In the genomic region with DNA sequence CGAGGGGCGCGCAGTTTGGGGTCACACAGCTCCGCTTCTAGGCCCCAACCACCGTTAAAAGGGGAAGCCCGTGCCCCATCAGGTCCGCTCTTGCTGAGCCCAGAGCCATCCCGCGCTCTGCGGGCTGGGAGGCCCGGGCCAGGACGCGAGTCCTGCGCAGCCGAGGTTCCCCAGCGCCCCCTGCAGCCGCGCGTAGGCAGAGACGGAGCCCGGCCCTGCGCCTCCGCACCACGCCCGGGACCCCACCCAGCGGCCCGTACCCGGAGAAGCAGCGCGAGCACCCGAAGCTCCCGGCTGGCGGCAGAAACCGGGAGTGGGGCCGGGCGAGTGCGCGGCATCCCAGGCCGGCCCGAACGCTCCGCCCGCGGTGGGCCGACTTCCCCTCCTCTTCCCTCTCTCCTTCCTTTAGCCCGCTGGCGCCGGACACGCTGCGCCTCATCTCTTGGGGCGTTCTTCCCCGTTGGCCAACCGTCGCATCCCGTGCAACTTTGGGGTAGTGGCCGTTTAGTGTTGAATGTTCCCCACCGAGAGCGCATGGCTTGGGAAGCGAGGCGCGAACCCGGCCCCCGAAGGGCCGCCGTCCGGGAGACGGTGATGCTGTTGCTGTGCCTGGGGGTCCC, we compare ENCODE assay signal across 2 cellular contexts.
TF ChIP-seq lines count a peak whose summit lies in the region.

A gene (plus strand): TSS at position 266 of the 620 bp plus-strand sequence. CDS start 269 bp downstream, at position 535.

TF ChIP-seq in IMR-90, 13 proteins besides CTCF, POLR2A, EP300 and RAD21:
- TF ChIP-seq MAFK (IDR thresholded peaks at IDR 0.05; ENCODE audit: low read depth, low read length) = no peak
- no peak; the same call in 1 of the 2 replicates for TF ChIP-seq CHD1 (IDR thresholded peaks at IDR 0.05; ENCODE audit: low read depth, low read length)
- peak; percentile 61; the same call in 1 of the 2 replicates for TF ChIP-seq MAZ (IDR thresholded peaks at IDR 0.05; ENCODE audit: borderline replicate concordance, low read depth, low read length)
- TF ChIP-seq MXI1 (IDR thresholded peaks at IDR 0.05; ENCODE audit: borderline replicate concordance, low read depth, low read length) = peak; percentile 31; the same call in 1 of the 2 replicates
- TF ChIP-seq, protein P1, sequence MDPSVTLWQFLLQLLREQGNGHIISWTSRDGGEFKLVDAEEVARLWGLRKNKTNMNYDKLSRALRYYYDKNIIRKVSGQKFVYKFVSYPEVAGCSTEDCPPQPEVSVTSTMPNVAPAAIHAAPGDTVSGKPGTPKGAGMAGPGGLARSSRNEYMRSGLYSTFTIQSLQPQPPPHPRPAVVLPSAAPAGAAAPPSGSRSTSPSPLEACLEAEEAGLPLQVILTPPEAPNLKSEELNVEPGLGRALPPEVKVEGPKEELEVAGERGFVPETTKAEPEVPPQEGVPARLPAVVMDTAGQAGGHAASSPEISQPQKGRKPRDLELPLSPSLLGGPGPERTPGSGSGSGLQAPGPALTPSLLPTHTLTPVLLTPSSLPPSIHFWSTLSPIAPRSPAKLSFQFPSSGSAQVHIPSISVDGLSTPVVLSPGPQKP (IDR thresholded peaks at IDR 0.05; ENCODE audit: borderline replicate concordance, low read depth, low read length) = no peak
- peak; percentile 60 for TF ChIP-seq SMC3 (IDR thresholded peaks at IDR 0.05; ENCODE audit: low read depth, low read length)
- TF ChIP-seq FOS (IDR thresholded peaks at IDR 0.05; ENCODE audit: low read depth, low read length) = no peak

TF ChIP-seq in GM12878, 131 proteins besides CTCF, POLR2A, EP300 and RAD21 (continues in another document):
- TF ChIP-seq, protein P2, sequence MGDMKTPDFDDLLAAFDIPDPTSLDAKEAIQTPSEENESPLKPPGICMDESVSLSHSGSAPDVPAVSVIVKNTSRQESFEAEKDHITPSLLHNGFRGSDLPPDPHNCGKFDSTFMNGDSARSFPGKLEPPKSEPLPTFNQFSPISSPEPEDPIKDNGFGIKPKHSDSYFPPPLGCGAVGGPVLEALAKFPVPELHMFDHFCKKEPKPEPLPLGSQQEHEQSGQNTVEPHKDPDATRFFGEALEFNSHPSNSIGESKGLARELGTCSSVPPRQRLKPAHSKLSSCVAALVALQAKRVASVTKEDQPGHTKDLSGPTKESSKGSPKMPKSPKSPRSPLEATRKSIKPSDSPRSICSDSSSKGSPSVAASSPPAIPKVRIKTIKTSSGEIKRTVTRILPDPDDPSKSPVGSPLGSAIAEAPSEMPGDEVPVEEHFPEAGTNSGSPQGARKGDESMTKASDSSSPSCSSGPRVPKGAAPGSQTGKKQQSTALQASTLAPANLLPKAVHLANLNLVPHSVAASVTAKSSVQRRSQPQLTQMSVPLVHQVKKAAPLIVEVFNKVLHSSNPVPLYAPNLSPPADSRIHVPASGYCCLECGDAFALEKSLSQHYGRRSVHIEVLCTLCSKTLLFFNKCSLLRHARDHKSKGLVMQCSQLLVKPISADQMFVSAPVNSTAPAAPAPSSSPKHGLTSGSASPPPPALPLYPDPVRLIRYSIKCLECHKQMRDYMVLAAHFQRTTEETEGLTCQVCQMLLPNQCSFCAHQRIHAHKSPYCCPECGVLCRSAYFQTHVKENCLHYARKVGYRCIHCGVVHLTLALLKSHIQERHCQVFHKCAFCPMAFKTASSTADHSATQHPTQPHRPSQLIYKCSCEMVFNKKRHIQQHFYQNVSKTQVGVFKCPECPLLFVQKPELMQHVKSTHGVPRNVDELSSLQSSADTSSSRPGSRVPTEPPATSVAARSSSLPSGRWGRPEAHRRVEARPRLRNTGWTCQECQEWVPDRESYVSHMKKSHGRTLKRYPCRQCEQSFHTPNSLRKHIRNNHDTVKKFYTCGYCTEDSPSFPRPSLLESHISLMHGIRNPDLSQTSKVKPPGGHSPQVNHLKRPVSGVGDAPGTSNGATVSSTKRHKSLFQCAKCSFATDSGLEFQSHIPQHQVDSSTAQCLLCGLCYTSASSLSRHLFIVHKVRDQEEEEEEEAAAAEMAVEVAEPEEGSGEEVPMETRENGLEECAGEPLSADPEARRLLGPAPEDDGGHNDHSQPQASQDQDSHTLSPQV (IDR thresholded peaks at IDR 0.05) = 0 out of 2 replicates have a peak, but pooled peaks have one; percentile 40
- TF ChIP-seq, protein P1 (IDR thresholded peaks at IDR 0.05; ENCODE audit: low read depth, low read length) = no peak
- TF ChIP-seq MYC (IDR thresholded peaks at IDR 0.05; ENCODE audit: insufficient read depth, insufficient read length, insufficient replicate concordance, low read length, severe bottlenecking) = no peak
- TF ChIP-seq PAX5 (IDR thresholded peaks at IDR 0.05; ENCODE audit: borderline replicate concordance, low read depth, low read length) = 0 out of 2 replicates have a peak, but pooled peaks have one; percentile 48
- TF ChIP-seq ZBED1 (IDR thresholded peaks at IDR 0.05; ENCODE audit: borderline replicate concordance) = no peak
- peak; percentile 52; the same call in 1 of the 2 replicates for TF ChIP-seq DPF2 (IDR thresholded peaks at IDR 0.05)
- TF ChIP-seq POU2F2 (IDR thresholded peaks at IDR 0.05; ENCODE audit: borderline replicate concordance, low read depth, low read length) = peak; percentile 77; the same call in 1 of the 3 replicates
- no peak for TF ChIP-seq HCFC1 (IDR thresholded peaks at IDR 0.05; ENCODE audit: low read length)
- TF ChIP-seq, protein P3, sequence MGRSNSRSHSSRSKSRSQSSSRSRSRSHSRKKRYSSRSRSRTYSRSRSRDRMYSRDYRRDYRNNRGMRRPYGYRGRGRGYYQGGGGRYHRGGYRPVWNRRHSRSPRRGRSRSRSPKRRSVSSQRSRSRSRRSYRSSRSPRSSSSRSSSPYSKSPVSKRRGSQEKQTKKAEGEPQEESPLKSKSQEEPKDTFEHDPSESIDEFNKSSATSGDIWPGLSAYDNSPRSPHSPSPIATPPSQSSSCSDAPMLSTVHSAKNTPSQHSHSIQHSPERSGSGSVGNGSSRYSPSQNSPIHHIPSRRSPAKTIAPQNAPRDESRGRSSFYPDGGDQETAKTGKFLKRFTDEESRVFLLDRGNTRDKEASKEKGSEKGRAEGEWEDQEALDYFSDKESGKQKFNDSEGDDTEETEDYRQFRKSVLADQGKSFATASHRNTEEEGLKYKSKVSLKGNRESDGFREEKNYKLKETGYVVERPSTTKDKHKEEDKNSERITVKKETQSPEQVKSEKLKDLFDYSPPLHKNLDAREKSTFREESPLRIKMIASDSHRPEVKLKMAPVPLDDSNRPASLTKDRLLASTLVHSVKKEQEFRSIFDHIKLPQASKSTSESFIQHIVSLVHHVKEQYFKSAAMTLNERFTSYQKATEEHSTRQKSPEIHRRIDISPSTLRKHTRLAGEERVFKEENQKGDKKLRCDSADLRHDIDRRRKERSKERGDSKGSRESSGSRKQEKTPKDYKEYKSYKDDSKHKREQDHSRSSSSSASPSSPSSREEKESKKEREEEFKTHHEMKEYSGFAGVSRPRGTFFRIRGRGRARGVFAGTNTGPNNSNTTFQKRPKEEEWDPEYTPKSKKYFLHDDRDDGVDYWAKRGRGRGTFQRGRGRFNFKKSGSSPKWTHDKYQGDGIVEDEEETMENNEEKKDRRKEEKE (IDR thresholded peaks at IDR 0.05) = no peak
- peak; percentile 73; the same call in 1 of the 2 replicates for TF ChIP-seq TAF1 (IDR thresholded peaks at IDR 0.05; ENCODE audit: borderline replicate concordance, low read depth, low read length)
- TF ChIP-seq, protein P4, sequence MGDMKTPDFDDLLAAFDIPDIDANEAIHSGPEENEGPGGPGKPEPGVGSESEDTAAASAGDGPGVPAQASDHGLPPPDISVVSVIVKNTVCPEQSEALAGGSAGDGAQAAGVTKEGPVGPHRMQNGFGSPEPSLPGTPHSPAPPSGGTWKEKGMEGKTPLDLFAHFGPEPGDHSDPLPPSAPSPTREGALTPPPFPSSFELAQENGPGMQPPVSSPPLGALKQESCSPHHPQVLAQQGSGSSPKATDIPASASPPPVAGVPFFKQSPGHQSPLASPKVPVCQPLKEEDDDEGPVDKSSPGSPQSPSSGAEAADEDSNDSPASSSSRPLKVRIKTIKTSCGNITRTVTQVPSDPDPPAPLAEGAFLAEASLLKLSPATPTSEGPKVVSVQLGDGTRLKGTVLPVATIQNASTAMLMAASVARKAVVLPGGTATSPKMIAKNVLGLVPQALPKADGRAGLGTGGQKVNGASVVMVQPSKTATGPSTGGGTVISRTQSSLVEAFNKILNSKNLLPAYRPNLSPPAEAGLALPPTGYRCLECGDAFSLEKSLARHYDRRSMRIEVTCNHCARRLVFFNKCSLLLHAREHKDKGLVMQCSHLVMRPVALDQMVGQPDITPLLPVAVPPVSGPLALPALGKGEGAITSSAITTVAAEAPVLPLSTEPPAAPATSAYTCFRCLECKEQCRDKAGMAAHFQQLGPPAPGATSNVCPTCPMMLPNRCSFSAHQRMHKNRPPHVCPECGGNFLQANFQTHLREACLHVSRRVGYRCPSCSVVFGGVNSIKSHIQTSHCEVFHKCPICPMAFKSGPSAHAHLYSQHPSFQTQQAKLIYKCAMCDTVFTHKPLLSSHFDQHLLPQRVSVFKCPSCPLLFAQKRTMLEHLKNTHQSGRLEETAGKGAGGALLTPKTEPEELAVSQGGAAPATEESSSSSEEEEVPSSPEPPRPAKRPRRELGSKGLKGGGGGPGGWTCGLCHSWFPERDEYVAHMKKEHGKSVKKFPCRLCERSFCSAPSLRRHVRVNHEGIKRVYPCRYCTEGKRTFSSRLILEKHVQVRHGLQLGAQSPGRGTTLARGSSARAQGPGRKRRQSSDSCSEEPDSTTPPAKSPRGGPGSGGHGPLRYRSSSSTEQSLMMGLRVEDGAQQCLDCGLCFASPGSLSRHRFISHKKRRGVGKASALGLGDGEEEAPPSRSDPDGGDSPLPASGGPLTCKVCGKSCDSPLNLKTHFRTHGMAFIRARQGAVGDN (IDR thresholded peaks at IDR 0.05) = peak; percentile 61
- TF ChIP-seq TCF12 (IDR thresholded peaks at IDR 0.05; ENCODE audit: low read depth, low read length) = 0 out of 2 replicates have a peak, but pooled peaks have one; percentile 24
- no peak for TF ChIP-seq PML (IDR thresholded peaks at IDR 0.05; ENCODE audit: low read length)
- no peak for TF ChIP-seq NR2C1 (IDR thresholded peaks at IDR 0.05)
- TF ChIP-seq SMARCA5 (IDR thresholded peaks at IDR 0.05) = peak; percentile 95
- peak; percentile 8; the same call in 1 of the 2 replicates for TF ChIP-seq TCF3 (IDR thresholded peaks at IDR 0.05; ENCODE audit: borderline replicate concordance, insufficient read depth, low read depth, low read length)
- TF ChIP-seq ZNF217 (IDR thresholded peaks at IDR 0.05) = peak; percentile 55; the same call in 1 of the 2 replicates
- TF ChIP-seq BCL11A (IDR thresholded peaks at IDR 0.05; ENCODE audit: low read depth, low read length) = no peak
- no peak; the same call in 1 of the 2 replicates for TF ChIP-seq BACH1 (IDR thresholded peaks at IDR 0.05; ENCODE audit: borderline replicate concordance)
- TF ChIP-seq WRNIP1 (IDR thresholded peaks at IDR 0.05; ENCODE audit: borderline replicate concordance, low read depth, low read length) = no peak
- TF ChIP-seq CREB1 (IDR thresholded peaks at IDR 0.05; ENCODE audit: low read depth) = peak; percentile 65
- no peak for TF ChIP-seq RELA (IDR thresholded peaks at IDR 0.05; ENCODE audit: borderline replicate concordance, partially characterized antibody)
- TF ChIP-seq, protein P5, sequence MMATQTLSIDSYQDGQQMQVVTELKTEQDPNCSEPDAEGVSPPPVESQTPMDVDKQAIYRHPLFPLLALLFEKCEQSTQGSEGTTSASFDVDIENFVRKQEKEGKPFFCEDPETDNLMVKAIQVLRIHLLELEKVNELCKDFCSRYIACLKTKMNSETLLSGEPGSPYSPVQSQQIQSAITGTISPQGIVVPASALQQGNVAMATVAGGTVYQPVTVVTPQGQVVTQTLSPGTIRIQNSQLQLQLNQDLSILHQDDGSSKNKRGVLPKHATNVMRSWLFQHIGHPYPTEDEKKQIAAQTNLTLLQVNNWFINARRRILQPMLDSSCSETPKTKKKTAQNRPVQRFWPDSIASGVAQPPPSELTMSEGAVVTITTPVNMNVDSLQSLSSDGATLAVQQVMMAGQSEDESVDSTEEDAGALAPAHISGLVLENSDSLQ (IDR thresholded peaks at IDR 0.05) = no peak
- no peak for TF ChIP-seq RCOR1 (conservative IDR thresholded peaks at IDR 0.05; ENCODE audit: low read depth, low read length)
- 0 out of 2 replicates have a peak, but pooled peaks have one; percentile 59 for TF ChIP-seq GATAD2B (conservative IDR thresholded peaks at IDR 0.05; ENCODE audit: low read depth)
- TF ChIP-seq RAD51 (IDR thresholded peaks at IDR 0.05) = no peak
- TF ChIP-seq NBN (IDR thresholded peaks at IDR 0.05) = 0 out of 2 replicates have a peak, but pooled peaks have one; percentile 29
- no peak for TF ChIP-seq TBL1XR1 (IDR thresholded peaks at IDR 0.05; ENCODE audit: low read depth, low read length)
- no peak for TF ChIP-seq MTA2 (IDR thresholded peaks at IDR 0.05; ENCODE audit: low read depth)
- peak; percentile 16; the same call in 1 of the 2 replicates for TF ChIP-seq SPI1 (IDR thresholded peaks at IDR 0.05; ENCODE audit: borderline replicate concordance, insufficient read depth, low read depth, low read length)
- TF ChIP-seq FOXM1 (IDR thresholded peaks at IDR 0.05; ENCODE audit: low read depth, low read length) = 0 out of 2 replicates have a peak, but pooled peaks have one; percentile 15
- no peak; the same call in 1 of the 2 replicates for TF ChIP-seq EED (IDR thresholded peaks at IDR 0.05; ENCODE audit: low read depth)
- TF ChIP-seq CHD2 (IDR thresholded peaks at IDR 0.05; ENCODE audit: borderline replicate concordance, low read depth, low read length) = 0 out of 2 replicates have a peak, but pooled peaks have one; percentile 22
- TF ChIP-seq EGR1 (IDR thresholded peaks at IDR 0.05; ENCODE audit: borderline replicate concordance in 1 of 2, low read depth in 2 of 2, low read length in 2 of 2) = peak in 1 of 2 experiments; percentile 66; a peak in 1 of 3 replicates
- peak; percentile 27 to 67; a peak in 3 of 4 replicates for TF ChIP-seq BHLHE40 (IDR thresholded peaks at IDR 0.05; ENCODE audit: borderline replicate concordance in 1 of 2, low read depth in 2 of 2, low read length in 1 of 2)
- peak; percentile 79; the same call in 1 of the 2 replicates for TF ChIP-seq CBX5 (IDR thresholded peaks at IDR 0.05; ENCODE audit: low read depth)
- no peak for TF ChIP-seq KDM1A (IDR thresholded peaks at IDR 0.05; ENCODE audit: borderline replicate concordance)
